Comparison of ENCODE assay signal across 8 cellular contexts in the genomic region with DNA sequence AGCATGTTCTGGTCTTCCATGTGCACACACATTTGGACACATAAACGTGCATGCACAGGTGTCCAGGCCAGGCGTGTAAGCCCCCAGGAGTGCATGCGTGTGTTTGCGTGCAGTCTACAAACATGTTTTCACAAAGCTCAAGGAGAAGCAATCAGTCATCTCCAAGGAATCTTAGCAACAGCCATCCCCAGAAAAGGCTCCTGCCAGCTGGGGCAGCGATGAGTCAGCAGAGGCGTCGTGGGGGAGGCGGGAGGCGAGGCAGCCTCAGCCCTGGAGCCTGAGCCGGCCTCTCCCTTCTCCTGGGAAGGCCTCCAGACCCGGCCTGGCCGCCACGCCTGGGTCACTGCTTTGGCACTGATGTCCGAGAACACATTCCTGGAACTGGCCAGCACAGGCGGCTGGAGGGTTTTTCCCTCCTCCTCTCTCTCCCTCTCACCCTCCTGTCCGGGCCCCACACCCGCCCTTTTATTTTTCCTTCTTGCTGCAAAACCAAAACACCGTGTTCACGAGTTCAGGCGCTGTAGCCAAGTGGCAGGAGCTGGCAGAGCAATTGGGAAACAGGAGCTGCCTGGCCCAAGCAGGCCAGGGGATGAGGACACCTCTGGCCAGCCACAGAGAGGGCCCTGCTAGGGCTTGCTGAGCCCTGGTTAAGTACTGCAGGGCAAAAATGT.
A peak's percentile ranks its signal among the peaks of the same experiment; 100 is the strongest.
DNase-seq lines count a peak whose midpoint lies in the region; ATAC-seq and TF ChIP-seq lines count a peak whose summit lies in the region.

No MANE protein-coding gene starts in this region.

- peak overlapping the region; percentile 90 for H3K27ac ChIP-seq in HUES48 (ENCODE audit: low read depth, low read length)
- H3K27ac ChIP-seq in SK-N-SH (ENCODE audit: low read depth in 2 of 2, low read length in 1 of 2), result peak overlapping the region; percentile 100
- peak overlapping the region; percentile 76 for H3K27ac ChIP-seq in urinary bladder (ENCODE audit: low read depth)

- no peaks in the 10 kb centered on the region for H3K9me2 ChIP-seq in SK-N-SH

- H3K9me3 ChIP-seq in HUES48 (ENCODE audit: control insufficient read depth, insufficient read depth, low read length) (no peaks in the 10 kb centered on the region), SK-N-SH (no peaks in the 10 kb centered on the region), mucosa of descending colon (no peaks in the 10 kb centered on the region)

- CTCF ChIA-PET in SK-N-SH (lab: Yijun Ruan, JAX), result interaction anchor here (0.7 to 19.9 kb wide), 20 partner anchors 19 to 430 kb away, joined by 3 to 484 read pairs (median 6); partner anchors contain the start of gene IRF2BPL

- TF ChIP-seq RAD21 in SK-N-SH (IDR thresholded peaks at IDR 0.05; ENCODE audit: low read length), result peak; percentile 41

- H3K9ac ChIP-seq in HUES48 (ENCODE audit: low read depth, low read length) (no peak overlapping the region), SK-N-SH (peak overlapping the region; percentile 80)

- no peaks in the 10 kb centered on the region for H3K79me2 ChIP-seq in SK-N-SH (ENCODE audit: insufficient read depth)

- H3K27me3 ChIP-seq in HUES48 (ENCODE audit: control insufficient read depth, insufficient read depth, low read length) (no peaks in the 10 kb centered on the region), SK-N-SH (ENCODE audit: insufficient read depth) (no peaks in the 10 kb centered on the region)

- DNase-seq in Caki2 (ENCODE audit: low read depth) (peak; percentile 99), SK-N-SH (peak; percentile 74), erythroblast (lab: John Stamatoyannopoulos, UW) (peak; percentile 56 to 77), mucosa of descending colon (peak; percentile 82 to 91 (median 87))
- DNase-seq in activated T-cell treated with anti-CD3 and anti-CD28 coated beads, Interleukin-2, amount 50 U/mL, for 1 hour, result no peak

- no peak overlapping the region for H3K4me3 ChIP-seq in HUES48 (ENCODE audit: low read depth, low read length)
- peak overlapping the region; percentile 15 to 47; a peak in 3 of 4 replicates for H3K4me3 ChIP-seq in SK-N-SH (ENCODE audit: low read depth in 2 of 2, low read length in 1 of 2)
- H3K4me3 ChIP-seq in mucosa of descending colon, result no peak overlapping the region
- no peak overlapping the region for H3K4me3 ChIP-seq in urinary bladder (ENCODE audit: low read depth, low read length)

- no peak overlapping the region; the same call in 1 of the 2 replicates for H2AFZ ChIP-seq in SK-N-SH (ENCODE audit: low read depth)

- ATAC-seq in mucosa of descending colon (peak; percentile 87), GM18873 (IDR thresholded peaks at IDR 0.05; ENCODE audit: low FRiP score, unreplicated experiment) (no peak)

- in situ Hi-C loops in Caki2 (cut with HindIII; ENCODE audit: low pct_unique_long_range_greater_than_20kb, low sequenced_read_pairs), result no loop called here

- peak; percentile 62 to 90; a peak in 3 of 4 replicates for TF ChIP-seq EP300 in SK-N-SH (IDR thresholded peaks at IDR 0.05; ENCODE audit: borderline replicate concordance in 1 of 2, low read depth in 1 of 2, low read length in 1 of 2)

- 10% methylated on average over 12 of the region's 20 CpGs for WGBS in SK-N-SH (ENCODE audit: low lambda C conversion rate)
- WGBS in urinary bladder, result 5% methylated on average over 20 of the region's 20 CpGs

- peak overlapping the region; percentile 90 for H3K4me2 ChIP-seq in SK-N-SH

- TF ChIP-seq CTCF in SK-N-SH (IDR thresholded peaks at IDR 0.05) (peak; percentile 22), mucosa of descending colon (IDR thresholded peaks at IDR 0.05) (no peak)

- H3F3A ChIP-seq in SK-N-SH (replicated peaks; ENCODE audit: insufficient read depth), result peaks cover 50% of the 10 kb centered on the region

- H3K4me1 ChIP-seq in HUES48 (ENCODE audit: control insufficient read depth, insufficient read depth, low read length), result peaks cover 50% of the 10 kb centered on the region
- H3K4me1 ChIP-seq in SK-N-SH (ENCODE audit: control insufficient read depth in 1 of 2, insufficient read depth in 2 of 2, low read depth in 1 of 2, low read length in 1 of 2), result peaks cover 68 to 72% of the 10 kb centered on the region in 2 experiments
- H3K4me1 ChIP-seq in mucosa of descending colon (ENCODE audit: low read depth), result peaks cover 22% of the 10 kb centered on the region
- H3K4me1 ChIP-seq in urinary bladder (ENCODE audit: insufficient read depth), result no peaks in the 10 kb centered on the region

- POLR2A ChIA-PET in SK-N-SH (lab: Yijun Ruan, JAX), result interaction anchor here (1.1 to 4.5 kb wide), 15 partner anchors 11 to 145 kb away, joined by 3 to 41 read pairs (median 6); partner anchors contain the start of gene IRF2BPL

- intact Hi-C loops in mucosa of descending colon (cut with DNase I, micrococcal nuclease), result loop anchor here in 1 of 2 donors (5.0 kb wide), 1 partner anchor 133 kb away; no protein-coding TSS in a partner anchor

- TF ChIP-seq POLR2A in erythroblast (IDR thresholded peaks at IDR 0.05; ENCODE audit: low read length), result no peak

- H4K20me1 ChIP-seq in SK-N-SH (ENCODE audit: insufficient read depth), result no peaks in the 10 kb centered on the region; the same call in 1 of the 2 replicates

- no peaks in the 10 kb centered on the region for H3K36me3 ChIP-seq in HUES48 (ENCODE audit: control insufficient read depth, insufficient read depth, low read length)
- H3K36me3 ChIP-seq in SK-N-SH (replicated peaks in 1 of 2; ENCODE audit: control insufficient read depth in 1 of 2, insufficient read depth in 2 of 2, low read length in 1 of 2), result no peaks in the 10 kb centered on the region
- no peaks in the 10 kb centered on the region for H3K36me3 ChIP-seq in mucosa of descending colon (ENCODE audit: low read depth)
- no peaks in the 10 kb centered on the region for H3K36me3 ChIP-seq in urinary bladder (ENCODE audit: insufficient read depth)

TF ChIP-seq in SK-N-SH, 30 proteins besides CTCF, POLR2A, EP300 and RAD21 (continues in another document):
- TF ChIP-seq GATA2 (CRISPR knock-in tag; IDR thresholded peaks at IDR 0.05) (no peak), ZBTB33 (IDR thresholded peaks at IDR 0.05; ENCODE audit: borderline replicate concordance, low read depth) (peak; percentile 81; the same call in 1 of the 2 replicates), MEF2A (IDR thresholded peaks at IDR 0.05; ENCODE audit: borderline replicate concordance, low read depth) (peak; percentile 52; the same call in 1 of the 2 replicates), EZH2phosphoT487 (IDR thresholded peaks at IDR 0.05; ENCODE audit: borderline replicate concordance, low read depth) (no peak), PBX3 (IDR thresholded peaks at IDR 0.05) (peak; percentile 92), FOSL2 (IDR thresholded peaks at IDR 0.05; ENCODE audit: borderline replicate concordance, low read depth) (peak; percentile 98), FOXM1 (IDR thresholded peaks at IDR 0.05; ENCODE audit: low read depth) (no peak; the same call in none of the 2 replicates), MXI1 (IDR thresholded peaks at IDR 0.05; ENCODE audit: low read depth, low read length) (no peak), FOXJ3 (CRISPR knock-in tag; IDR thresholded peaks at IDR 0.05) (no peak), TEAD4 (IDR thresholded peaks at IDR 0.05; ENCODE audit: borderline replicate concordance, insufficient read depth) (peak; percentile 87), RFX5 (IDR thresholded peaks at IDR 0.05; ENCODE audit: low read length) (no peak), NRF1 (IDR thresholded peaks at IDR 0.05; ENCODE audit: low read depth, low read length) (no peak), RCOR1 (IDR thresholded peaks at IDR 0.05; ENCODE audit: low read length) (peak; percentile 47), RXRA (IDR thresholded peaks at IDR 0.05; ENCODE audit: borderline replicate concordance, low read depth) (peak; percentile 93; the same call in 1 of the 2 replicates), SMC3 (IDR thresholded peaks at IDR 0.05; ENCODE audit: low read depth, low read length) (peak; percentile 19; the same call in 1 of the 2 replicates), CHD2 (IDR thresholded peaks at IDR 0.05; ENCODE audit: low read length, partially characterized antibody) (peak; percentile 51)
- TF ChIP-seq, protein P1, sequence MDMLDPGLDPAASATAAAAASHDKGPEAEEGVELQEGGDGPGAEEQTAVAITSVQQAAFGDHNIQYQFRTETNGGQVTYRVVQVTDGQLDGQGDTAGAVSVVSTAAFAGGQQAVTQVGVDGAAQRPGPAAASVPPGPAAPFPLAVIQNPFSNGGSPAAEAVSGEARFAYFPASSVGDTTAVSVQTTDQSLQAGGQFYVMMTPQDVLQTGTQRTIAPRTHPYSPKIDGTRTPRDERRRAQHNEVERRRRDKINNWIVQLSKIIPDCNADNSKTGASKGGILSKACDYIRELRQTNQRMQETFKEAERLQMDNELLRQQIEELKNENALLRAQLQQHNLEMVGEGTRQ (IDR thresholded peaks at IDR 0.05; ENCODE audit: borderline replicate concordance, low read depth, low read length), result no peak
- TF ChIP-seq, protein P2, sequence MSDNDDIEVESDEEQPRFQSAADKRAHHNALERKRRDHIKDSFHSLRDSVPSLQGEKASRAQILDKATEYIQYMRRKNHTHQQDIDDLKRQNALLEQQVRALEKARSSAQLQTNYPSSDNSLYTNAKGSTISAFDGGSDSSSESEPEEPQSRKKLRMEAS (IDR thresholded peaks at IDR 0.05; ENCODE audit: low read depth), result peak; percentile 95

Comparison
In these comparisons a context has a peak if more than half of its experiments do, and no peak if none do; other contexts are left out.
1. H3K4me3 ChIP-seq: peak in SK-N-SH (2 of 2); none in HUES48 (single experiment), mucosa of descending colon (single experiment) and urinary bladder (single experiment).
2. Peak in every context shown above with its lines, with median percentiles within 50 percentile points of each other: H3K27ac ChIP-seq.